In the genomic region with DNA sequence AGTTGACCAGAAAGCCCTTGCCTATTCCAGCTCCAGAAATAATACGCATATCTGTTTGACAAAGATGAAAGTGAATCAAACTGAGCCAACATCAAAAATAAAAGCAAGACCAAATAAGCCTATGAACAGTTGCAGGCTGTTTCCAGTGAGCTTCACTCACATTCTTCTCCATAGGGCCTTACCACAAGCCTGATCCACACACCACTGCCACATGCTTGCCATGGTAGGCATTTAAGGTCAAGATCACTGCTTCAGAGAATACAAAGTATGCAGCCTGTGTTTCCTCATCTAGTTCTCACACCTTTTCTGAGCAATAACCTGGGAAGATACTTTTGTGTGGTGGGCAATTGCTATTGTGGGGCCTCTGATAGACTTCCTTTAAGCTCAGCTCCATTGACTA, we compare ENCODE assay signal across 28 cellular contexts.
DNase-seq lines count a peak whose midpoint lies in the region; ATAC-seq and TF ChIP-seq lines count a peak whose summit lies in the region.
"Had no signal": no experiment of that assay in that cellular context is flagged by ENCODE, and none has a peak within 500 bp of the region (broad histone marks: within the 10 kb centered on the region; RNA-seq: fewer than 3 reads in every experiment).

No MANE protein-coding gene starts in this region.

- peak; percentile 1 for TF ChIP-seq CTCF in GM13976 (IDR thresholded peaks at IDR 0.05; ENCODE audit: borderline replicate concordance, control extremely low read depth, extremely low read depth, insufficient read depth, missing control alignments)
- no peak for TF ChIP-seq CTCF in epithelial cell of proximal tubule (conservative IDR thresholded peaks at IDR 0.05; ENCODE audit: low read depth, low read length)
- no peak for TF ChIP-seq CTCF in osteoblast (IDR thresholded peaks at IDR 0.05; ENCODE audit: extremely low read depth, low read depth, low read length)
- no peak for TF ChIP-seq CTCF in BE2C (IDR thresholded peaks at IDR 0.05; ENCODE audit: low read depth, low read length)

- H3K9me3 ChIP-seq in SJCRH30 (replicated peaks) (no peaks in the 10 kb centered on the region), osteoblast (ENCODE audit: low read depth, low read length) (no peaks in the 10 kb centered on the region), BE2C (no peaks in the 10 kb centered on the region)
- H3K9me3 ChIP-seq: Caco-2, Peyer's patch, SK-N-SH had no signal

- in situ Hi-C loops in GM13976 (cut with MboI; ENCODE audit: low sequenced_read_pairs, unreplicated experiment): no loop called here

- no peaks in the 10 kb centered on the region for H3K36me3 ChIP-seq in SJCRH30
- no peaks in the 10 kb centered on the region for H3K36me3 ChIP-seq in osteoblast (ENCODE audit: insufficient read depth, low read length)
- H3K36me3 ChIP-seq in BE2C: no peaks in the 10 kb centered on the region
- H3K36me3 ChIP-seq: Peyer's patch had no signal

- H3K4me3 ChIP-seq in SJCRH30 (no peak overlapping the region), epithelial cell of proximal tubule (ENCODE audit: low read depth, low read length) (no peak overlapping the region), osteoblast (ENCODE audit: insufficient read depth, low read length) (no peak overlapping the region), BE2C (ENCODE audit: low read depth, low read length) (no peak overlapping the region)
- H3K4me3 ChIP-seq: GM12878, Peyer's patch had no signal

- no peak for ATAC-seq in HG02852 (IDR thresholded peaks at IDR 0.05; ENCODE audit: unreplicated experiment)
- ATAC-seq in GM18868 (IDR thresholded peaks at IDR 0.05; ENCODE audit: unreplicated experiment): no peak
- ATAC-seq: CD8-positive, alpha-beta T cell; GM12878 had no signal

- peak overlapping the region; percentile 10 for H2AFZ ChIP-seq in osteoblast (ENCODE audit: low read length)

- H3K27ac ChIP-seq in SJCRH30: no peak overlapping the region
- H3K27ac ChIP-seq in osteoblast (ENCODE audit: low read depth, low read length): no peak overlapping the region
- H3K27ac ChIP-seq: C4-2B, Peyer's patch had no signal

- H3K4me1 ChIP-seq in SJCRH30: no peaks in the 10 kb centered on the region
- H3K4me1 ChIP-seq in osteoblast (ENCODE audit: insufficient read depth, low read length): no peaks in the 10 kb centered on the region
- no peaks in the 10 kb centered on the region for H3K4me1 ChIP-seq in BE2C
- H3K4me1 ChIP-seq: Caco-2, Peyer's patch had no signal

- no peak overlapping the region for H3K4me2 ChIP-seq in osteoblast (ENCODE audit: insufficient read depth, low read length)
- H3K4me2 ChIP-seq: SK-N-SH had no signal

- DNase-seq in GM13976 (ENCODE audit: low spot score) (no peak), SJCRH30 (peak; percentile 6), epithelial cell of proximal tubule (ENCODE audit: low read depth) (peak; percentile 15), osteoblast (ENCODE audit: insufficient read length, low spot score, missing footprints) (no peak), BE2C (no peak), activated T-cell treated with anti-CD3 and anti-CD28 coated beads for 4 hours (no peak)
- DNase-seq: Caco-2; CD8-positive, alpha-beta T cell; EL; GDM1; H7; IMR-90; KG1; NCI-H1092; NCI-H1417 treated with DMSO at 0.1 percent for 48 hours; NCI-H1694 treated with DMSO at 0.1 percent for 48 hours; NCI-H2081 treated with DMSO at 0.1 percent for 48 hours; NCI-H2171; NCI-H226; NCI-H510A; NCI-H69; Peyer's patch; SIG-M5; SK-N-SH had no signal

- H3K79me2 ChIP-seq in osteoblast (ENCODE audit: insufficient read depth, low read length): no peaks in the 10 kb centered on the region

- no peaks in the 10 kb centered on the region for H4K20me1 ChIP-seq in osteoblast (ENCODE audit: insufficient read depth, low read length)

- no peaks in the 10 kb centered on the region for H3K27me3 ChIP-seq in SJCRH30
- no peaks in the 10 kb centered on the region for H3K27me3 ChIP-seq in osteoblast (ENCODE audit: insufficient read depth, low read length)
- H3K27me3 ChIP-seq in BE2C: no peaks in the 10 kb centered on the region
- H3K27me3 ChIP-seq: Peyer's patch had no signal

Comparison
In these comparisons a context has a peak if more than half of its experiments do, and no peak if none do; other contexts are left out.
1. DNase-seq: peak in SJCRH30 (2 of 2) and epithelial cell of proximal tubule (single experiment); none in GM13976 (single experiment), osteoblast (single experiment), BE2C (single experiment) and activated T-cell treated with anti-CD3 and anti-CD28 coated beads for 4 hours (single experiment).